ENCODE assay signal across 20 cellular contexts in the genomic region with DNA sequence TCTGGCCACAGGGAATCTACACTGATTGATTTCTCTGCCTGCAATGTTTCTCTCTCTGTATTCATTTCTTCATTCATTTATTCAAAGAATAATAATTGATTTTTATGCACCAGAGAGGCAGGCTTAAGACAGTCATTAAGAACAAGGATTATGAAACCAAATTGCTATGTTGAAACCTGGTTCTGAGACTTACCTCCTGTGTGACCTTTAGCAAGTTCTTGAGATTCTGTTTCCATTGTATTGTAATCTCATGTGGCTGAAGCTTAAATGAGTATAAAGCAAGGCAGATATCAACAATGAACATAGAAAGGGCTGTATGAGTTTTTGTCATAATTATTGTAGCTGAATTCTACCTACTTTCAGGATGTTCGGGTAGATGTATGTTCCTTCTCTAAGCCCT.
"Had no signal": no experiment of that assay in that cellular context is flagged by ENCODE, and none has a peak within 500 bp of the region (broad histone marks: within the 10 kb centered on the region; RNA-seq: fewer than 3 reads in every experiment).

No MANE protein-coding gene starts in this region.

- H3K27me3 ChIP-seq: SJSA1 had no signal

- ATAC-seq: K562 had no signal

- H3K4me2 ChIP-seq: KMS-11 had no signal

- H3K9me3 ChIP-seq: SJSA1 had no signal

- H3K4me3 ChIP-seq: K562, SJSA1, SK-N-MC had no signal

- H3K36me3 ChIP-seq: SJSA1 had no signal

- H3K9ac ChIP-seq: KMS-11 had no signal

- H3K27ac ChIP-seq: HL-60, KMS-11, SJSA1, SK-N-MC had no signal

- H3K4me1 ChIP-seq: SJSA1 had no signal

- DNase-seq: MV-4-11, NCI-H1048, NCI-H1105, NCI-H1436 treated with DMSO at 0.1 percent for 48 hours, NCI-H1694, NCI-H187 treated with DMSO at 0.1 percent for 48 hours, NCI-H2029 treated with DMSO at 0.1 percent for 48 hours, NCI-H345, NCI-H446 treated with DMSO at 0.1 percent for 48 hours, NCI-H526 treated with DMSO at 0.1 percent for 48 hours, NCI-H748 treated with DMSO at 0.1 percent for 48 hours, Right ventricle myocardium superior, RPMI8226, SIG-M5 had no signal

- H3K27ac Mint-ChIP-seq: IgD-negative memory B cell had no signal
